In genomic region chr9:120932086-120932818, GRCh38 we compare ENCODE assay signal across 1 cellular context.
TF ChIP-seq lines count a peak whose summit lies in the region.

No MANE protein-coding gene starts in this region.

TF ChIP-seq in GM23338, 12 proteins besides CTCF, POLR2A, EP300 and RAD21 (continued from another document):
- no peak for TF ChIP-seq EZH2phosphoT487 (IDR thresholded peaks at IDR 0.05; ENCODE audit: unreplicated experiment)
